Comparison of ENCODE assay signal across 14 cellular contexts in genomic region chr16:74730049-74730683, GRCh38. TPM values are rescaled to one million over a fixed set of nuclear protein-coding genes. Genes with fewer than 3 reads are reported as not detected.
DNase-seq lines count a peak whose midpoint lies in the region; ATAC-seq, FAIRE-seq and TF ChIP-seq lines count a peak whose summit lies in the region.
"Had no signal": no experiment of that assay in that cellular context is flagged by ENCODE, and none has a peak within 500 bp of the region (broad histone marks: within the 10 kb centered on the region; RNA-seq: fewer than 3 reads in every experiment).

No MANE protein-coding gene starts in this region.

- ATAC-seq in mucosa of descending colon, result peak; percentile 88
- no peak for ATAC-seq in HG03460 (IDR thresholded peaks at IDR 0.05; ENCODE audit: unreplicated experiment)
- ATAC-seq in naive thymus-derived CD8-positive, alpha-beta T cell, result no peak
- ATAC-seq: T-helper 17 cell had no signal

- TF ChIP-seq CTCF in bronchial epithelial cell (IDR thresholded peaks at IDR 0.05; ENCODE audit: insufficient read depth, low read length, severe bottlenecking) (no peak), mucosa of descending colon (IDR thresholded peaks at IDR 0.05) (no peak)

- no peaks in the 10 kb centered on the region for H3K36me3 Mint-ChIP-seq in naive thymus-derived CD8-positive, alpha-beta T cell
- H3K36me3 Mint-ChIP-seq: activated naive CD4-positive, alpha-beta T cell treated with anti-CD3 and anti-CD28 coated beads, Interleukin-2, amount 10 ng/mL, durations not matched to agents 7 days and 5 days had no signal

- no peak for FAIRE-seq in bronchial epithelial cell (lab: Jason Lieb, UNC)

- peaks cover 3 to 16% (median 6%) of the 10 kb centered on the region in 9 donors for H3K9me3 Mint-ChIP-seq in naive thymus-derived CD8-positive, alpha-beta T cell

- H3K4me1 Mint-ChIP-seq in naive thymus-derived CD8-positive, alpha-beta T cell, result peaks cover 5 to 13% (median 11%) of the 10 kb centered on the region in 4 donors

- peaks cover 0 to 1% (median 0%) of the 10 kb centered on the region in 5 donors for H3K27me3 Mint-ChIP-seq in naive thymus-derived CD8-positive, alpha-beta T cell

- POLR2A ChIA-PET in naive thymus-derived CD8-positive, alpha-beta T cell (lab: Charles Lee), result no interaction called here

- H3K4me1 ChIP-seq in HUES6 (ENCODE audit: control insufficient read depth, insufficient read depth, low read length), result peaks cover 33% of the 10 kb centered on the region
- H3K4me1 ChIP-seq in mucosa of descending colon (ENCODE audit: low read depth), result peaks cover 18% of the 10 kb centered on the region

- H3K36me3 ChIP-seq in HUES6 (ENCODE audit: control insufficient read depth, insufficient read depth, low read length) (no peaks in the 10 kb centered on the region), bronchial epithelial cell (ENCODE audit: control insufficient read depth, insufficient read depth, low read length) (no peaks in the 10 kb centered on the region), mucosa of descending colon (ENCODE audit: low read depth) (no peaks in the 10 kb centered on the region)

- no peak overlapping the region for H3K27ac ChIP-seq in HUES6 (ENCODE audit: low read depth, low read length)

- H3K9me3 ChIP-seq in HUES6 (ENCODE audit: control insufficient read depth, insufficient read depth, low read depth, low read length), result peaks cover 8% of the 10 kb centered on the region; the same call in 1 of the 2 replicates
- H3K9me3 ChIP-seq in mucosa of descending colon, result peaks cover 6% of the 10 kb centered on the region

- H3K4me3 ChIP-seq in HUES6 (ENCODE audit: low read depth, low read length), result no peak overlapping the region
- H3K4me3 ChIP-seq in bronchial epithelial cell (ENCODE audit: low read depth, low read length), result no peak overlapping the region
- H3K4me3 ChIP-seq in mucosa of descending colon, result no peak overlapping the region
- H3K4me3 ChIP-seq: lung had no signal

- H3K9ac ChIP-seq in HUES6 (ENCODE audit: low read length), result peak overlapping the region; percentile 39

- peak overlapping the region in 3 of 10 donors; percentile 4 to 21 (median 17) for H3K27ac Mint-ChIP-seq in naive thymus-derived CD8-positive, alpha-beta T cell
- H3K27ac Mint-ChIP-seq: activated naive CD4-positive, alpha-beta T cell treated with anti-CD3 and anti-CD28 coated beads, Interleukin-2, amount 10 ng/mL, durations not matched to agents 7 days and 5 days; dendritic cell treated with granulocyte-macrophage colony-stimulating factor and Interleukin-4, amounts not matched to agents 40 ng/mL and 50 ng/mL, for 4 days; T-helper 17 cell had no signal

- intact Hi-C loops in mucosa of descending colon (cut with DNase I, micrococcal nuclease), result no loop called here

- DNase-seq in A172 (ENCODE audit: low spot score) (peak; percentile 47), bronchial epithelial cell (ENCODE audit: low read depth) (peak; percentile 72), mucosa of descending colon (peak; percentile 65 to 84 (median 80)), glomerular visceral epithelial cell (ENCODE audit: extremely low spot score) (no peak)
- DNase-seq in naive thymus-derived CD8-positive, alpha-beta T cell, result no peak
- no peak for DNase-seq in activated CD8-positive, alpha-beta memory T cell treated with anti-CD3 and anti-CD28 coated beads for 24 hours
- DNase-seq: activated naive CD4-positive, alpha-beta T cell treated with anti-CD3 and anti-CD28 coated beads, Interleukin-2, amount 10 ng/mL, durations not matched to agents 7 days and 5 days; NCI-H187 treated with DMSO at 0.1 percent for 48 hours; retina; T-helper 17 cell had no signal

- no peak overlapping the region for H3K4me3 Mint-ChIP-seq in naive thymus-derived CD8-positive, alpha-beta T cell
- H3K4me3 Mint-ChIP-seq: activated naive CD4-positive, alpha-beta T cell treated with anti-CD3 and anti-CD28 coated beads, Interleukin-2, amount 10 ng/mL, durations not matched to agents 7 days and 5 days; dendritic cell treated with granulocyte-macrophage colony-stimulating factor and Interleukin-4, amounts not matched to agents 40 ng/mL and 50 ng/mL, for 4 days; T-helper 17 cell had no signal

- H3K27me3 ChIP-seq in HUES6 (ENCODE audit: control insufficient read depth, insufficient read depth, low read length), result no peaks in the 10 kb centered on the region
- H3K27me3 ChIP-seq in bronchial epithelial cell (ENCODE audit: control insufficient read depth, insufficient read depth, low read length), result no peaks in the 10 kb centered on the region

RNA-seq across cellular contexts. Expression of gene MLKL, which starts 29.5 kb away (rescaled TPM):
- total RNA-seq in A172 (2014; rRNA removed; shearing (Covaris generic)), result 16.0 and 16.8 TPM in 2 replicates
- total RNA-seq in bronchial epithelial cell (2.7 and 6.3 TPM in 2 replicates), mucosa of descending colon (10 to 100 TPM; 10.5 to 23.4 (median 18.0) TPM)
- 10 to 100 TPM; 19.8 to 20.6 TPM for total RNA-seq in naive thymus-derived CD8-positive, alpha-beta T cell
- 1 to 10 TPM; 7.3 to 9.3 (median 8.2) TPM for polyA plus RNA-seq in naive thymus-derived CD8-positive, alpha-beta T cell

RNA-seq across cellular contexts. Expression of gene FA2H, which starts 44.5 kb away (rescaled TPM):
- 0.03 TPM in 1 of 2 replicates, not detected in the other for total RNA-seq in A172 (2014; rRNA removed; shearing (Covaris generic))
- total RNA-seq in bronchial epithelial cell (1.6 and 3.2 TPM in 2 replicates), mucosa of descending colon (10 to 100 TPM; 17.3 to 60.0 (median 44.0) TPM)
- not detected for total RNA-seq in naive thymus-derived CD8-positive, alpha-beta T cell
- polyA plus RNA-seq in naive thymus-derived CD8-positive, alpha-beta T cell, result not detected

Comparison
In these comparisons a context has a peak if more than half of its experiments do, and no peak if none do; other contexts are left out.
1. DNase-seq: peak in A172 (single experiment), bronchial epithelial cell (single experiment) and mucosa of descending colon (3 of 3); none in glomerular visceral epithelial cell (single experiment), naive thymus-derived CD8-positive, alpha-beta T cell (0 of 10) and activated CD8-positive, alpha-beta memory T cell treated with anti-CD3 and anti-CD28 coated beads for 24 hours (single experiment).